In the genomic region with DNA sequence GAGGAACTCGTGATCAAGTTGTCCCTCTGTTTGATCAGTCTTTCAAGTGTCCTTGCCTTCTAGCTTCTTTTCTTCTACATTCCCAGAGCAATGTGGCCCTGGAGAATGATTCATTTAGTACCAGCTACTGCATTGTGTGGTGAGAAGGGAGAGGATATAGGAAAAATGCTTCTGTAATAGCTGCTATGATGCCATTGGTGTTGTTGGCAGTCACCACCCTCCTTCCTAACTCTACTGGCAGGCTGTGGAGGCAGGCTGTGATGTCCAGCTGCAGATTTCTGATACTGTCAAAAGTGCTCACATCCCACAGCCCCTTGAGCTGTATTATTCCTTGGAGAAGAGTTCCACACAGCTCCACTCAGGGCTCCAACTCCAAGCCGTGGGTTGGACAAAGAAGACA, we compare ENCODE assay signal across 1 cellular context.
TF ChIP-seq lines count a peak whose summit lies in the region.

No MANE protein-coding gene starts in this region.

TF ChIP-seq in IMR-90, 13 proteins besides CTCF, POLR2A, EP300 and RAD21 (continued from another document):
- TF ChIP-seq BHLHE40 (IDR thresholded peaks at IDR 0.05; ENCODE audit: low read depth, low read length) (no peak), RCOR1 (IDR thresholded peaks at IDR 0.05; ENCODE audit: insufficient replicate concordance, low read length) (no peak), CHD1 (IDR thresholded peaks at IDR 0.05; ENCODE audit: low read depth, low read length) (no peak), RFX5 (IDR thresholded peaks at IDR 0.05; ENCODE audit: low read depth, low read length) (no peak), NFE2L2 (IDR thresholded peaks at IDR 0.05; ENCODE audit: low read depth, low read length) (no peak), MAFK (IDR thresholded peaks at IDR 0.05; ENCODE audit: low read depth, low read length) (no peak)
TF ChIP-seq in IMR-90: peak in this region for 0.
